ENCODE assay signal across 28 cellular contexts in the genomic region with DNA sequence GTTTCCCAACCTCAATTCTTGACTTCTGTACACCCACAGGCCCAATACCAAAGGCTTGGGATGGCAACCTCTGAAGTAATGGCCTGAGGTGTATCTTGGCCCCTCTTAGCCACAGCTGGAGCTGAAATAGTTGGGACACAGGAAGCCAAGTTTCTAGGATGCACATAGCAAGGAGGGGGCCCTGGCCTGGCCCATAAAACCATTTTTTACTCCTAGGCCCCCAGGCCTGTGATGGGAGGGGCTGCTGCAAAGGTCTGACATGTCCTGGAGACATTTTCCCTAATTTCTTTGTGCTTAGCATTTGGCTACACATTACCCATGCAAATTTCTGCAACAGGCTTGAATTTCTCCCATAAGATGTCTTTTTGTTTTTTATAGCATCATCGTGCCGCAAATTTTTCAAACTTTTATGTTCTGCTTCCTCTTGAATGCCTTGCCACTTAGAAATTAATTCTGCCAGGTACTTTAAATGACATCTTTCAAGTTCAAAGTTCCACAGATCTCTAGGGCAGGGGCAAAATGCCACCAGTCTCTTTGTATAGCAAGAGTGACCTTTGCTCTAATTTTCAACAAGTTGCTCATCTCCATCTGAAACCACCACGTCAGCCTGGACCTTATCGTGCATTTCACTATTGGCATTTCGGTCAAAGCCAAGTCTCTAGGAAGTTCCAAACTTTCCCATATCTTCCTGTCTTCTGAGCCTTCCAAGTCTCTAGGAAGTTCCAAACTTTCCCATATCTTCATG.
"Had no signal": no experiment of that assay in that cellular context is flagged by ENCODE, and none has a peak within 500 bp of the region (broad histone marks: within the 10 kb centered on the region; RNA-seq: fewer than 3 reads in every experiment).

No MANE protein-coding gene starts in this region.

- H3K4me1 ChIP-seq: neural progenitor cell, parathyroid adenoma, psoas muscle, spleen, suprapubic skin, testis, tibial artery, transverse colon, upper lobe of right lung, uterus had no signal

- H3K9ac ChIP-seq: neural progenitor cell, parathyroid adenoma had no signal

- H3K27me3 ChIP-seq: neural progenitor cell, ovary, spleen, suprapubic skin, testis, tibial artery, transverse colon, upper lobe of right lung, uterus had no signal

- H2AFZ ChIP-seq: neural progenitor cell, parathyroid adenoma had no signal

- H3K36me3 ChIP-seq: neural progenitor cell, ovary, spleen, suprapubic skin, tibial artery, transverse colon, upper lobe of right lung, uterus had no signal

- ATAC-seq: natural killer cell; psoas muscle; right cardiac atrium; sciatic nerve; stimulated activated memory B cell treated with anti-CD40 and anti-IgM and Interleukin-4, amounts not matched to agents 10 μg/mL and 1 μg/mL and 100 μg/mL, for 72 hours; stimulated activated naive CD8-positive, alpha-beta T cell treated with anti-CD3 and anti-CD28 coated beads, Interleukin-15, amount 100 ng/mL, for 72 hours; stimulated activated naive CD8-positive, alpha-beta T cell treated with anti-CD3 and anti-CD28 coated beads, Interleukin-15, Interleukin-2, amounts not matched to agents 100 U/mL and 50 U/mL, for 24 hours; upper lobe of right lung had no signal

- H3K79me2 ChIP-seq: parathyroid adenoma had no signal

- H3K4me2 ChIP-seq: neural progenitor cell, smooth muscle cell had no signal

- DNase-seq: natural killer cell; occipital lobe; ovary; posterior cingulate gyrus; psoas muscle; right cardiac atrium; spleen; stimulated activated CD4-positive, alpha-beta T cell treated with anti-CD3 and anti-CD28 coated beads, Interleukin-12 subunit alpha, Interleukin-12 subunit beta, amount 100 ng/mL, for 4 hours; stimulated activated CD4-positive, alpha-beta T cell treated with anti-CD3 and anti-CD28 coated beads, Interleukin-1b, Interleukin-23, amount 100 ng/mL, for 48 hours; stimulated activated CD4-positive, alpha-beta T cell treated with anti-CD3 and anti-CD28 coated beads, Interleukin-4, amount 100 ng/mL, for 1 hour; stimulated activated CD4-positive, alpha-beta T cell treated with anti-CD3 and anti-CD28 coated beads, Interleukin-4, amount 100 ng/mL, for 4 hours; stimulated activated CD8-positive, alpha-beta memory T cell treated with anti-CD3 and anti-CD28 coated beads, Interleukin-4, amount 100 ng/mL, for 48 hours; stimulated activated naive CD4-positive, alpha-beta T cell; stimulated activated naive CD8-positive, alpha-beta T cell treated with anti-CD3 and anti-CD28 coated beads, Interleukin-15, amount 100 ng/mL, for 72 hours; stimulated activated naive CD8-positive, alpha-beta T cell treated with anti-CD3 and anti-CD28 coated beads, Interleukin-15, Interleukin-2, amounts not matched to agents 100 U/mL and 50 U/mL, for 24 hours; substantia nigra; testis; tibial artery; transverse colon; upper lobe of right lung; uterus had no signal

- H3K9me3 ChIP-seq: ovary, psoas muscle, testis, tibial artery, transverse colon, upper lobe of right lung, uterus had no signal

- H3K27ac ChIP-seq: neural progenitor cell, ovary, parathyroid adenoma, psoas muscle, skin epidermis, spleen, suprapubic skin, testis, tibial artery, transverse colon, upper lobe of right lung, uterus had no signal

- H3K4me3 ChIP-seq: neural progenitor cell, ovary, psoas muscle, skin epidermis, smooth muscle cell, spleen, suprapubic skin, testis, tibial artery, transverse colon, upper lobe of right lung, uterus had no signal
